Comparison of ENCODE assay signal across 8 cellular contexts in the genomic region with DNA sequence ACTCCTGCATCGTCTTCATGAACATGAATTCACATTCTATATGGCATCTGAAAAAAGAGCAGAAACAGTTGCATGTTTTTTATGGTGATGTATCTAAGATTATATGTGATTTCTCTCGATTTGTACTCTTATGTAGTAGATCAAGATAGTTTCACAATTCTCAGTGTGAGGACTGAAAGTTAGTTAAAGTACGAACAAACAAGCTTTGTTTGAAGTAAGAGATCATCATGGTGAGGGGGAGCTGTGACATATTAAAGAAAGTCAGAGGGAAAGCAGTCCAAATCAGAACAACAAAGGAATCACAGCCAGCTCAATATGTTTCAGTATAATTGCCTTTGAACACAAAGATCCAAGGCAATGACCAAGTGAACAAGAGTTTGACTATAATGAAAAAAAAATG.
"Had no signal": no experiment of that assay in that cellular context is flagged by ENCODE, and none has a peak within 500 bp of the region (broad histone marks: within the 10 kb centered on the region; RNA-seq: fewer than 3 reads in every experiment).

No MANE protein-coding gene starts in this region.

- H3K4me2 ChIP-seq: GM23338 had no signal

- H3K27ac ChIP-seq: HL-60 had no signal

- DNase-seq: H9, HCEC 1CT, IMR-90 had no signal

- FAIRE-seq: H1, H54, K562 had no signal

- H2AFZ ChIP-seq: GM23338 had no signal

- ATAC-seq: GM23338, K562 had no signal

- H3K4me3 ChIP-seq: GM23338, K562 had no signal
